In the genomic region with DNA sequence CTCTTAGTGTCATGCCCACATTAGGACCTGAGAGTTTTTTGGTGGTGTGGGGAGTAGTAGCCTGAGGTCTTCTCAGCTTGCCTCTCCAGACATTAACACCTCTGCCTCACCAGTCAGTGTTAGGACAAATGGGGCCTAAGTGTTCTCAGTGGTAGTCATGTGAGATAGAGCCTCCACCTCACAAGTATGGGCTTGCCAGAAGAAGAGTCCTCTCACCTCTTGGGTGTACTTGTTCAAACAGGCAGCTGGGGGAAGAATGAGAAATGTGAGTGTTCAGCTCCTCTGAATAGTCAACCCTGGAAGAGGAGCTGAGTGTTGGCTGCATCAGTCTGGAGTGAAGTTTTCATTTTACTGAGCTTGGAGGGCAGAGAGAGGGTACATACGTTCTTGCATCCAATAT, we compare ENCODE assay signal across 18 cellular contexts.
"Had no signal": no experiment of that assay in that cellular context is flagged by ENCODE, and none has a peak within 500 bp of the region (broad histone marks: within the 10 kb centered on the region; RNA-seq: fewer than 3 reads in every experiment).

No MANE protein-coding gene starts in this region.

- DNase-seq: colonic mucosa; dermis blood vessel endothelial cell; head of caudate nucleus; left colon; left ventricle myocardium superior; naive thymus-derived CD4-positive, alpha-beta T cell; spleen; stimulated activated CD4-positive, alpha-beta T cell treated with anti-CD3 and anti-CD28 coated beads, Interleukin-15, amount 100 ng/mL, for 24 hours; stimulated activated CD4-positive, alpha-beta T cell treated with anti-CD3 and anti-CD28 coated beads, Interleukin-1b, Interleukin-23, amount 100 ng/mL, for 48 hours; stimulated activated CD4-positive, alpha-beta T cell treated with anti-CD3 and anti-CD28 coated beads, Interleukin-4, amount 100 ng/mL, for 4 hours; stimulated activated naive B cell treated with anti-CD40 and anti-IgM and Interleukin-4, amounts not matched to agents 10 μg/mL and 1 μg/mL and 100 μg/mL, for 72 hours; stimulated activated naive CD8-positive, alpha-beta T cell treated with anti-CD3 and anti-CD28 coated beads, Interleukin-15, amount 100 ng/mL, for 72 hours; testis had no signal

- H3K36me3 ChIP-seq: colonic mucosa, esophagus muscularis mucosa, spleen, tibial nerve had no signal

- H3K4me1 Mint-ChIP-seq: naive thymus-derived CD4-positive, alpha-beta T cell; stimulated activated naive B cell treated with anti-CD40 and anti-IgM and Interleukin-4, amounts not matched to agents 10 μg/mL and 1 μg/mL and 100 μg/mL, for 72 hours; stimulated activated naive CD8-positive, alpha-beta T cell treated with anti-CD3 and anti-CD28 coated beads, Interleukin-15, amount 100 ng/mL, for 72 hours had no signal

- H2AFZ ChIP-seq: hepatocyte had no signal

- H3K27me3 ChIP-seq: colonic mucosa, esophagus muscularis mucosa, hepatocyte, spleen, testis, tibial nerve had no signal

- H3K36me3 Mint-ChIP-seq: naive thymus-derived CD4-positive, alpha-beta T cell; stimulated activated naive B cell treated with anti-CD40 and anti-IgM and Interleukin-4, amounts not matched to agents 10 μg/mL and 1 μg/mL and 100 μg/mL, for 72 hours had no signal

- H3K4me1 ChIP-seq: colonic mucosa, esophagus muscularis mucosa, spleen, testis, tibial nerve had no signal

- H3K4me2 ChIP-seq: hepatocyte had no signal

- H3K4me3 Mint-ChIP-seq: naive thymus-derived CD4-positive, alpha-beta T cell; neural crest cell; stimulated activated naive B cell treated with anti-CD40 and anti-IgM and Interleukin-4, amounts not matched to agents 10 μg/mL and 1 μg/mL and 100 μg/mL, for 72 hours; stimulated activated naive CD8-positive, alpha-beta T cell treated with anti-CD3 and anti-CD28 coated beads, Interleukin-15, amount 100 ng/mL, for 72 hours had no signal

- H3K79me2 ChIP-seq: hepatocyte had no signal

- H3K27ac ChIP-seq: colonic mucosa, esophagus muscularis mucosa, hepatocyte, spleen, testis, tibial nerve had no signal

- H3K9me3 Mint-ChIP-seq: neural crest cell had no signal

- H3K9me3 ChIP-seq: colonic mucosa, esophagus muscularis mucosa, testis, tibial nerve had no signal

- H3K27ac Mint-ChIP-seq: stimulated activated naive B cell treated with anti-CD40 and anti-IgM and Interleukin-4, amounts not matched to agents 10 μg/mL and 1 μg/mL and 100 μg/mL, for 72 hours; stimulated activated naive CD8-positive, alpha-beta T cell treated with anti-CD3 and anti-CD28 coated beads, Interleukin-15, amount 100 ng/mL, for 72 hours had no signal

- H3K27me3 Mint-ChIP-seq: naive thymus-derived CD4-positive, alpha-beta T cell; stimulated activated naive B cell treated with anti-CD40 and anti-IgM and Interleukin-4, amounts not matched to agents 10 μg/mL and 1 μg/mL and 100 μg/mL, for 72 hours; stimulated activated naive CD8-positive, alpha-beta T cell treated with anti-CD3 and anti-CD28 coated beads, Interleukin-15, amount 100 ng/mL, for 72 hours had no signal

- H3K4me3 ChIP-seq: colonic mucosa, esophagus muscularis mucosa, hepatocyte, lung, spleen, testis, tibial nerve had no signal
